ENCODE assay signal across 8 cellular contexts in the genomic region with DNA sequence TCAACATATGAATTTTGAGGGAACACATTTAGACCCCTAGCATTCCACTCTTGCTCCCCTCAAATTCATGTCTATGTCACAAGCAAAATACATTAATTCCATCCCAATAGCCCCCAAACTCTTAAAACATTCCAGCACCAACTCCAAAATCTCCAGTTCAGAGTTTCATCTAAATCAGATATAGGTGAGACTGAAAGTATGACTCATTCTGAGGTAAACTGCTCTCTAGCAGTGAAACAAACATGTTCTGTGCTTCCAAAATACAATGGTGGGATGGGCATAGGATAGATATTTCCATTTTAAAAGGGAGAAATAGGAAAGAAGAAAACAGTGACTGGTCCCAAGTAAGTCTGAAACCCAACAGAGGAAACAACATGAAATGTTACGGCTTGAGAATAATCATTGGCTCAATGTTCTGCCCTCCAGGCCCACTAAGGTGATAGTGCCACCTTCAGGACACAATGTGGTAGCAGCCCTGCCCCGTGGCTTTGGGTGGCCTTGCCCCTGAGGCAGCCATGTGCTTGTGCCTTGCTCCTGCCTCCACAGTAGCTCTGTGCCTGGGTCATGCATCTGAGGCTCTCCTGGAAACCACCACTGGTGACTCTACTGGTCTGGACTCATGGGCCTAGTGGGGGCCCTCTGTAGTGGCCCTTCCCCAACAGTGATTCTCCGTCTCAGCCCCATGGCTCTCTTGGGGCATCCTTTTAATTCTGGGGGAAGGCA. TPM values are rescaled to one million over a fixed set of nuclear protein-coding genes. Genes with fewer than 3 reads are reported as not detected.
DNase-seq lines count a peak whose midpoint lies in the region; ATAC-seq and TF ChIP-seq lines count a peak whose summit lies in the region.

No MANE protein-coding gene starts in this region.

- no peak for TF ChIP-seq POLR2A in ovary (IDR thresholded peaks at IDR 0.05)

- H2AFZ ChIP-seq in DND-41 (ENCODE audit: low read depth, low read length): no peak overlapping the region

- peak; percentile 19 for DNase-seq in DND-41
- DNase-seq in HAP-1 (ENCODE audit: low spot score in 2 of 2): peak; percentile 34 to 70
- DNase-seq in RWPE2 (ENCODE audit: low spot score): no peak
- peak; percentile 14 for DNase-seq in epidermal melanocyte (ENCODE audit: insufficient read length, low spot score)
- peak; percentile 26 for DNase-seq in pons (ENCODE audit: low spot score)
- DNase-seq in ovary: no peak
- no peak for DNase-seq in nephron progenitor cell
- no peak for DNase-seq in NCI-H2171 (lab: John Stamatoyannopoulos, UW)

- no peak overlapping the region for H3K4me2 ChIP-seq in DND-41 (ENCODE audit: insufficient read depth, low read length)

- no peaks in the 10 kb centered on the region for H3K4me1 ChIP-seq in DND-41 (ENCODE audit: insufficient read depth, low read length)
- no peaks in the 10 kb centered on the region for H3K4me1 ChIP-seq in HAP-1
- H3K4me1 ChIP-seq in RWPE2 (ENCODE audit: insufficient read depth, poor library complexity, severe bottlenecking): peaks cover 7% of the 10 kb centered on the region
- no peaks in the 10 kb centered on the region for H3K4me1 ChIP-seq in ovary (ENCODE audit: insufficient read depth)

- WGBS in ovary, 3 donors: 60 to 67% (median 67%) methylated on average over 3 of the region's 3 CpGs

- no peak overlapping the region for H3K4me3 Mint-ChIP-seq in nephron progenitor cell

- TF ChIP-seq CTCF in DND-41 (IDR thresholded peaks at IDR 0.05; ENCODE audit: borderline replicate concordance, extremely low read depth, low read length, poor library complexity, severe bottlenecking) (peak; percentile 64), RWPE2 (IDR thresholded peaks at IDR 0.05; ENCODE audit: poor library complexity, severe bottlenecking) (peak; percentile 47), ovary (IDR thresholded peaks at IDR 0.05) (no peak), nephron progenitor cell (IDR thresholded peaks at IDR 0.05) (no peak)

- no peaks in the 10 kb centered on the region for H3K79me2 ChIP-seq in DND-41 (ENCODE audit: insufficient read depth, low read length)

- TF ChIP-seq EP300 in ovary (IDR thresholded peaks at IDR 0.05): no peak

- H3K27ac Mint-ChIP-seq in nephron progenitor cell: no peak overlapping the region

- H4K20me1 ChIP-seq in DND-41 (ENCODE audit: insufficient read depth, low read length): peaks cover 5% of the 10 kb centered on the region; the same call in 1 of the 2 replicates

- peaks cover 24% of the 10 kb centered on the region for H3K36me3 ChIP-seq in DND-41 (ENCODE audit: insufficient read depth, low read length)
- peaks cover 5% of the 10 kb centered on the region for H3K36me3 ChIP-seq in HAP-1 (replicated peaks)
- H3K36me3 ChIP-seq in RWPE2 (ENCODE audit: low read depth): peaks cover 8% of the 10 kb centered on the region
- no peaks in the 10 kb centered on the region for H3K36me3 ChIP-seq in ovary

- H3K27me3 ChIP-seq in DND-41 (ENCODE audit: insufficient read depth, low read length, poor library complexity) (no peaks in the 10 kb centered on the region), HAP-1 (ENCODE audit: low read depth) (no peaks in the 10 kb centered on the region), RWPE2 (ENCODE audit: insufficient read depth, poor library complexity, severe bottlenecking) (no peaks in the 10 kb centered on the region), ovary (no peaks in the 10 kb centered on the region)

- H3K36me3 Mint-ChIP-seq in nephron progenitor cell (ENCODE audit: low read depth): peaks cover 57% of the 10 kb centered on the region

- in situ Hi-C loops in HAP-1 (cut with MboI; ENCODE audit: low sequenced_read_pairs): no loop called here

- no peak overlapping the region for H3K27ac ChIP-seq in DND-41 (ENCODE audit: low read length)
- peak overlapping the region; percentile 13 for H3K27ac ChIP-seq in RWPE2 (ENCODE audit: poor library complexity, severe bottlenecking)
- H3K27ac ChIP-seq in ovary: no peak overlapping the region

- H3K4me3 ChIP-seq in DND-41 (ENCODE audit: low read depth in 1 of 2, low read length in 2 of 2) (no peak overlapping the region), HAP-1 (no peak overlapping the region), RWPE2 (ENCODE audit: severe bottlenecking) (no peak overlapping the region), ovary (no peak overlapping the region)

- ATAC-seq in DND-41 (ENCODE audit: insufficient read depth, low read depth) (peak; percentile 76), RWPE2 (ENCODE audit: low read depth) (peak; percentile 65; the same call in 2 of the 3 replicates)

- H3K4me1 Mint-ChIP-seq in nephron progenitor cell: peaks cover 25% of the 10 kb centered on the region

- intact Hi-C loops in ovary (cut with DNase I): no loop called here

- no peaks in the 10 kb centered on the region for H3K9me3 ChIP-seq in DND-41 (ENCODE audit: insufficient read depth, low read length, severe bottlenecking)
- H3K9me3 ChIP-seq in HAP-1: no peaks in the 10 kb centered on the region
- H3K9me3 ChIP-seq in RWPE2 (ENCODE audit: severe bottlenecking): no peaks in the 10 kb centered on the region
- no peaks in the 10 kb centered on the region for H3K9me3 ChIP-seq in ovary

- no peaks in the 10 kb centered on the region for H3K27me3 Mint-ChIP-seq in nephron progenitor cell (ENCODE audit: low read depth, poor library complexity)

- no peak overlapping the region for H3K9ac ChIP-seq in DND-41 (ENCODE audit: low read depth, low read length)

- peaks cover 7% of the 10 kb centered on the region for H3K9me3 Mint-ChIP-seq in nephron progenitor cell

RNA-seq across cellular contexts. Expression of a gene that starts 36.4 kb away (rescaled TPM):
- 1 to 10 TPM; 5.7 to 8.5 (median 7.1) TPM for total RNA-seq in ovary
- polyA plus RNA-seq in ovary: 1 to 10 TPM; 4.7 to 6.2 TPM

RNA-seq across cellular contexts. Expression of a gene that starts 58.3 kb away (rescaled TPM):
- 10 to 100 TPM; 16.8 to 28.7 (median 20.9) TPM for total RNA-seq in ovary
- polyA plus RNA-seq in ovary: 10 to 100 TPM; 13.9 to 18.6 TPM

Comparison
In these comparisons a context has a peak if more than half of its experiments do, and no peak if none do; other contexts are left out.
1. DNase-seq: peak in DND-41 (single experiment), HAP-1 (2 of 2), epidermal melanocyte (single experiment) and pons (single experiment); none in RWPE2 (single experiment), ovary (0 of 5), nephron progenitor cell (single experiment) and NCI-H2171 (single experiment).
2. CTCF ChIP-seq: peak in DND-41 (single experiment) and RWPE2 (single experiment); none in ovary (0 of 3) and nephron progenitor cell (single experiment).